Comparison of ENCODE assay signal across 8 cellular contexts in genomic region chr3:114454592-114455251, GRCh38.
DNase-seq lines count a peak whose midpoint lies in the region; ATAC-seq and TF ChIP-seq lines count a peak whose summit lies in the region.

No MANE protein-coding gene starts in this region.

- H3K36me3 ChIP-seq in SJCRH30 (no peaks in the 10 kb centered on the region), sigmoid colon (no peaks in the 10 kb centered on the region)

- TF ChIP-seq CTCF in sigmoid colon (IDR thresholded peaks at IDR 0.05), result peak in 2 of 4 experiments; percentile 5 to 30

- H3K4me1 ChIP-seq in SJCRH30, result peaks cover 12% of the 10 kb centered on the region; the same call in 1 of the 2 replicates
- H3K4me1 ChIP-seq in sigmoid colon, result peaks cover 0 to 42% (median 18%) of the 10 kb centered on the region in 4 donors

- DNase-seq in NCI-H1417 (lab: John Stamatoyannopoulos, UW) (peak; percentile 69 to 86 (median 74)), NCI-H1417 treated with DMSO at 0.1 percent for 48 hours (lab: John Stamatoyannopoulos, UW) (no peak), SJCRH30 (peak; percentile 39 to 57), left cardiac atrium (no peak), sigmoid colon (no peak), SW480 (ENCODE audit: low spot score) (no peak)

- peak overlapping the region; percentile 58 for H3K4me3 ChIP-seq in SJCRH30
- H3K4me3 ChIP-seq in sigmoid colon, result peak overlapping the region; percentile 20 to 55 (median 46)

- H3K9me3 ChIP-seq in SJCRH30 (replicated peaks) (no peaks in the 10 kb centered on the region), sigmoid colon (no peaks in the 10 kb centered on the region)

- no peak for TF ChIP-seq POLR2A in sigmoid colon (IDR thresholded peaks at IDR 0.05)

- no peaks in the 10 kb centered on the region for H3K27me3 ChIP-seq in SJCRH30
- H3K27me3 ChIP-seq in sigmoid colon, result no peaks in the 10 kb centered on the region

- H3K27ac ChIP-seq in SJCRH30 (peak overlapping the region; percentile 34), sigmoid colon (peak overlapping the region; percentile 33 to 72 (median 52))

- 25 to 34% methylated on average over 11 of the region's 11 CpGs for WGBS in sigmoid colon, 2 donors

- no peak for TF ChIP-seq EP300 in sigmoid colon (IDR thresholded peaks at IDR 0.05)

- intact Hi-C loops in left cardiac atrium (cut with DNase I), result loop anchor here in 1 of 2 donors (5.0 kb wide), 2 partner anchors 37 to 72 kb away; no protein-coding TSS in a partner anchor
- intact Hi-C loops in sigmoid colon (cut with DNase I), result loop anchor here (5.0 to 10.0 kb wide), 2 partner anchors 72 to 120 kb away; no protein-coding TSS in a partner anchor

- ATAC-seq in left cardiac atrium (peak; percentile 50 to 58), GM19324 (IDR thresholded peaks at IDR 0.05; ENCODE audit: low FRiP score, unreplicated experiment) (no peak), HG02852 (IDR thresholded peaks at IDR 0.05; ENCODE audit: unreplicated experiment) (no peak)

Comparison
In these comparisons a context has a peak if more than half of its experiments do, and no peak if none do; other contexts are left out.
1. DNase-seq: peak in NCI-H1417 (3 of 3) and SJCRH30 (2 of 2); none in NCI-H1417 treated with DMSO at 0.1 percent for 48 hours (single experiment), left cardiac atrium (single experiment), sigmoid colon (single experiment) and SW480 (single experiment).
2. ATAC-seq: peak in left cardiac atrium (2 of 2); none in GM19324 (single experiment) and HG02852 (single experiment).